ENCODE assay signal across 18 cellular contexts in genomic region chr20:20956586-20956985, GRCh38.
A peak's percentile ranks its signal among the peaks of the same experiment; 100 is the strongest.
DNase-seq lines count a peak whose midpoint lies in the region; ATAC-seq, FAIRE-seq and TF ChIP-seq lines count a peak whose summit lies in the region.
"Had no signal": no experiment of that assay in that cellular context is flagged by ENCODE, and none has a peak within 500 bp of the region (broad histone marks: within the 10 kb centered on the region; RNA-seq: fewer than 3 reads in every experiment).

No MANE protein-coding gene starts in this region.

- H3K9me3 ChIP-seq in neuronal stem cell (replicated peaks in 1 of 2; ENCODE audit: control insufficient read depth in 2 of 2, insufficient read depth in 1 of 2, low read depth in 1 of 2, low read length in 2 of 2) = no peaks in the 10 kb centered on the region
- H3K9me3 ChIP-seq in vagina = no peaks in the 10 kb centered on the region
- H3K9me3 ChIP-seq in HepG2 (ENCODE audit: low read length) = no peaks in the 10 kb centered on the region

- peak overlapping the region in 10 of 59 donors; percentile 5 to 43 (median 12) for H3K27ac ChIP-seq in dorsolateral prefrontal cortex
- peak overlapping the region; percentile 30 for H3K27ac ChIP-seq in neuronal stem cell (replicated peaks; ENCODE audit: low read length)
- no peak overlapping the region for H3K27ac ChIP-seq in vagina
- no peak overlapping the region for H3K27ac ChIP-seq in HepG2 (ENCODE audit: extremely low read length, insufficient read depth, low read length)

- H2BK120ac ChIP-seq in neuronal stem cell (ENCODE audit: low read depth, low read length) = no peak overlapping the region

- peak overlapping the region; percentile 74 for H3K18ac ChIP-seq in neuronal stem cell (ENCODE audit: low read length)

- TF ChIP-seq EP300 in HepG2 (IDR thresholded peaks at IDR 0.05; ENCODE audit: low read depth in 2 of 2, low read length in 2 of 2) (no peak), HepG2 (CRISPR knock-in tag; IDR thresholded peaks at IDR 0.05; ENCODE audit: borderline replicate concordance) (no peak)

- H3K4me3 ChIP-seq in dorsolateral prefrontal cortex = peak overlapping the region in 13 of 59 donors; percentile 1 to 25 (median 15)
- no peak overlapping the region for H3K4me3 ChIP-seq in neuronal stem cell (ENCODE audit: low read length in 2 of 2)
- no peak overlapping the region for H3K4me3 ChIP-seq in vagina
- H3K4me3 ChIP-seq in HepG2 (replicated peaks in 1 of 3; ENCODE audit: insufficient read depth in 1 of 3, low read depth in 2 of 3, low read length in 3 of 3) = no peak overlapping the region

- no peak for FAIRE-seq in HepG2 (lab: Jason Lieb, UNC)
- FAIRE-seq: bronchial epithelial cell, TTC549 had no signal

- no peak overlapping the region for H2BK12ac ChIP-seq in neuronal stem cell (ENCODE audit: low read length)

- no peak overlapping the region for H3K4ac ChIP-seq in neuronal stem cell (ENCODE audit: low read length)

- H3K4me1 ChIP-seq in neuronal stem cell (ENCODE audit: control insufficient read depth in 2 of 2, insufficient read depth in 1 of 2, low read depth in 1 of 2, low read length in 2 of 2) (peaks cover 0 to 8% of the 10 kb centered on the region in 2 donors), vagina (no peaks in the 10 kb centered on the region), HepG2 (ENCODE audit: insufficient read depth, low read length) (no peaks in the 10 kb centered on the region)

- intact Hi-C loops in dorsolateral prefrontal cortex (cut with DNase I) = loop anchor here (5.0 to 10.0 kb wide), 2 partner anchors 92 to 94 kb away; no protein-coding TSS in a partner anchor
- intact Hi-C loops in vagina (cut with DNase I) = no loop called here
- intact Hi-C loops in HepG2 (cut with micrococcal nuclease; ENCODE audit: unreplicated experiment) = no loop called here

- no peak overlapping the region for H2BK5ac ChIP-seq in neuronal stem cell (ENCODE audit: low read length)

- no peaks in the 10 kb centered on the region for H3K79me2 ChIP-seq in HepG2 (ENCODE audit: insufficient read depth, low read length)

- in situ Hi-C loops in HepG2 (cut with HindIII; ENCODE audit: extremely low pct_ligation_motif_present, low pct_unique_long_range_greater_than_20kb) = no loop called here

- no peak for ATAC-seq in HepG2

- no TSS peak for BruUV-seq in HepG2 (replicated peaks; lab: Mats Ljungman, UMichigan)

- TF ChIP-seq POLR2A in vagina (IDR thresholded peaks at IDR 0.05) = no peak
- TF ChIP-seq POLR2A in HepG2 (IDR thresholded peaks at IDR 0.05; ENCODE audit: insufficient read depth in 1 of 2, low read depth in 2 of 2, low read length in 2 of 2) = no peak

- CTCF ChIA-PET in HepG2 (lab: Yijun Ruan, JAX; ENCODE audit: low intra/inter-chr PET ratio, low total read pairs) = no interaction called here

- no peak for TF ChIP-seq RAD21 in HepG2 (CRISPR knock-in tag; IDR thresholded peaks at IDR 0.05)

- H2AFZ ChIP-seq in neuronal stem cell (ENCODE audit: low read length) (no peak overlapping the region), HepG2 (ENCODE audit: low read length) (no peak overlapping the region)

- H3K36me3 ChIP-seq in neuronal stem cell (replicated peaks in 1 of 2; ENCODE audit: control insufficient read depth in 2 of 2, insufficient read depth in 2 of 2, low read length in 2 of 2) (no peaks in the 10 kb centered on the region), vagina (no peaks in the 10 kb centered on the region), HepG2 (replicated peaks in 1 of 2; ENCODE audit: control insufficient read depth in 1 of 2, insufficient read depth in 2 of 2, low read length in 2 of 2) (no peaks in the 10 kb centered on the region)

- H3K4me2 ChIP-seq in neuronal stem cell (ENCODE audit: insufficient read depth, low read length, poor library complexity, severe bottlenecking) (no peak overlapping the region), HepG2 (ENCODE audit: low read depth, low read length) (no peak overlapping the region)

- POLR2A ChIA-PET in HepG2 (lab: Yijun Ruan, JAX) = no interaction called here

- TF ChIP-seq CTCF in dorsolateral prefrontal cortex (IDR thresholded peaks at IDR 0.05 in 54 of 56, conservative IDR thresholded peaks at IDR 0.05 in 2 of 56; ENCODE audit: low read depth in 1 of 56, partially characterized antibody in 56 of 56) (peak in 1 of 56 donors; percentile 8), GM10266 (IDR thresholded peaks at IDR 0.05; ENCODE audit: control insufficient read depth, insufficient read depth, low read depth, missing control alignments) (no peak), vagina (IDR thresholded peaks at IDR 0.05) (no peak), HepG2 (CRISPR knock-in tag; IDR thresholded peaks at IDR 0.05) (no peak)

- no peak overlapping the region for H3K23ac ChIP-seq in neuronal stem cell (ENCODE audit: low read depth, low read length, poor library complexity)

- no peaks in the 10 kb centered on the region for H4K20me1 ChIP-seq in HepG2 (ENCODE audit: insufficient read depth, low read length)

- peaks cover 0 to 8% (median 0%) of the 10 kb centered on the region in 45 donors for H3K27me3 ChIP-seq in dorsolateral prefrontal cortex
- H3K27me3 ChIP-seq in neuronal stem cell (ENCODE audit: control insufficient read depth in 3 of 3, insufficient read depth in 3 of 3, low read depth in 1 of 3, low read length in 3 of 3) = peaks cover 0 to 2% (median 0%) of the 10 kb centered on the region in 3 experiments
- H3K27me3 ChIP-seq in vagina = no peaks in the 10 kb centered on the region
- peaks cover 8 to 23% of the 10 kb centered on the region in 2 experiments; a peak in 4 of 5 replicates for H3K27me3 ChIP-seq in HepG2 (ENCODE audit: control insufficient read depth in 1 of 2, insufficient read depth in 2 of 2, low read length in 2 of 2)

- WGBS in neuronal stem cell (ENCODE audit: extremely low coverage in 2 of 2, insufficient read length in 2 of 2, insufficient replicate concordance in 1 of 2), 2 donors = no CpG with 5 or more reads among the region's 13 CpGs
- 35% methylated on average over 13 of the region's 13 CpGs for WGBS in HepG2 (ENCODE audit: low lambda C conversion rate)

- no peak overlapping the region for H4K91ac ChIP-seq in neuronal stem cell (ENCODE audit: low read depth, low read length, poor library complexity)

- no peak overlapping the region for H2AK5ac ChIP-seq in neuronal stem cell (ENCODE audit: low read depth, low read length)

- DNase-seq in DMS79 (lab: John Stamatoyannopoulos, UW) = peak; percentile 3
- DNase-seq in NCI-H187 treated with DMSO at 0.1 percent for 48 hours (lab: John Stamatoyannopoulos, UW) = peak; percentile 33
- peak; percentile 4 to 61 (median 50) for DNase-seq in dorsolateral prefrontal cortex
- peak; percentile 29 for DNase-seq in neuronal stem cell (ENCODE audit: low spot score)
- no peak for DNase-seq in GM10266 (ENCODE audit: extremely low spot score)
- DNase-seq in vagina (ENCODE audit: extremely low spot score in 2 of 2) = no peak
- no peak for DNase-seq in HepG2 (ENCODE audit: low spot score)
- no peak for DNase-seq in COLO668 (lab: John Stamatoyannopoulos, UW; ENCODE audit: unreplicated experiment)
- DNase-seq: activated CD4-positive, alpha-beta T cell treated with anti-CD3 and anti-CD28 coated beads for 48 hours; CD4-positive, alpha-beta memory T cell; dermis blood vessel endothelial cell; EL; KG1; kidney glomerular epithelial cell; MV-4-11; NCI-H446 treated with DMSO at 0.1 percent for 48 hours had no signal

- no peak overlapping the region for H3K9ac ChIP-seq in neuronal stem cell (ENCODE audit: low read depth, low read length, poor library complexity)
- no peak overlapping the region for H3K9ac ChIP-seq in HepG2 (ENCODE audit: insufficient read depth, low read depth, low read length)

- H3K79me1 ChIP-seq in neuronal stem cell (ENCODE audit: low read depth, low read length) = no peaks in the 10 kb centered on the region

- no peak overlapping the region for H3K14ac ChIP-seq in neuronal stem cell (ENCODE audit: low read length)

- no peak overlapping the region for H2BK15ac ChIP-seq in neuronal stem cell (ENCODE audit: low read length)

- no peak overlapping the region for H4K8ac ChIP-seq in neuronal stem cell (ENCODE audit: low read depth, low read length)

TF ChIP-seq in HepG2, 621 proteins besides CTCF, POLR2A, EP300 and RAD21 (continues in another document):
- TF ChIP-seq FOXK2 (IDR thresholded peaks at IDR 0.05) = no peak
- TF ChIP-seq, protein P1, sequence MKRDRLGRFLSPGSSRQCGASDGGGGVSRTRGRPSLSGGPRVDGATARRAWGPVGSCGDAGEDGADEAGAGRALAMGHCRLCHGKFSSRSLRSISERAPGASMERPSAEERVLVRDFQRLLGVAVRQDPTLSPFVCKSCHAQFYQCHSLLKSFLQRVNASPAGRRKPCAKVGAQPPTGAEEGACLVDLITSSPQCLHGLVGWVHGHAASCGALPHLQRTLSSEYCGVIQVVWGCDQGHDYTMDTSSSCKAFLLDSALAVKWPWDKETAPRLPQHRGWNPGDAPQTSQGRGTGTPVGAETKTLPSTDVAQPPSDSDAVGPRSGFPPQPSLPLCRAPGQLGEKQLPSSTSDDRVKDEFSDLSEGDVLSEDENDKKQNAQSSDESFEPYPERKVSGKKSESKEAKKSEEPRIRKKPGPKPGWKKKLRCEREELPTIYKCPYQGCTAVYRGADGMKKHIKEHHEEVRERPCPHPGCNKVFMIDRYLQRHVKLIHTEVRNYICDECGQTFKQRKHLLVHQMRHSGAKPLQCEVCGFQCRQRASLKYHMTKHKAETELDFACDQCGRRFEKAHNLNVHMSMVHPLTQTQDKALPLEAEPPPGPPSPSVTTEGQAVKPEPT (CRISPR knock-in tag; IDR thresholded peaks at IDR 0.05; ENCODE audit: low read depth) = no peak
- TF ChIP-seq ZBTB37 (CRISPR knock-in tag; IDR thresholded peaks at IDR 0.05) = no peak
- TF ChIP-seq ZNF17 (CRISPR knock-in tag; IDR thresholded peaks at IDR 0.05) = no peak
- TF ChIP-seq RBFOX2 (IDR thresholded peaks at IDR 0.05; ENCODE audit: low read depth, low read length) = no peak
- no peak for TF ChIP-seq AGO1 (IDR thresholded peaks at IDR 0.05; ENCODE audit: low read depth, low read length, poor library complexity, severe bottlenecking)
- TF ChIP-seq SAFB2 (CRISPR knock-in tag; IDR thresholded peaks at IDR 0.05; ENCODE audit: borderline replicate concordance, low read depth) = no peak

Comparison
In these comparisons a context has a peak if more than half of its experiments do, and no peak if none do; other contexts are left out.
1. DNase-seq: peak in DMS79 (single experiment), NCI-H187 treated with DMSO at 0.1 percent for 48 hours (single experiment), dorsolateral prefrontal cortex (10 of 10) and neuronal stem cell (single experiment); none in GM10266 (single experiment), vagina (0 of 2), HepG2 (single experiment) and COLO668 (single experiment).
2. intact Hi-C loops: an anchor here in dorsolateral prefrontal cortex (5.0 to 10.0 kb wide); none called in vagina and HepG2.